27 cellular contexts compared by ENCODE assay signal in genomic region chr9:97132865-97133264, GRCh38.
"Had no signal": no experiment of that assay in that cellular context is flagged by ENCODE, and none has a peak within 500 bp of the region (broad histone marks: within the 10 kb centered on the region; RNA-seq: fewer than 3 reads in every experiment).

No MANE protein-coding gene starts in this region.

- ATAC-seq: mucosa of descending colon; naive thymus-derived CD4-positive, alpha-beta T cell; right lobe of liver had no signal

- H3K36me3 ChIP-seq: left ventricle myocardium inferior, neutrophil, right atrium auricular region, right lobe of liver, suprapubic skin, thoracic aorta, tibial artery, uterus had no signal

- H3K4me1 Mint-ChIP-seq: mesothelial cell of epicardium; naive thymus-derived CD4-positive, alpha-beta T cell; nephron; neural crest cell had no signal

- H3K4me2 ChIP-seq: hepatocyte, smooth muscle cell had no signal

- H3K4me3 ChIP-seq: hepatocyte, left ventricle myocardium inferior, lung, mucosa of descending colon, right atrium auricular region, right lobe of liver, smooth muscle cell, suprapubic skin, thoracic aorta, tibial artery, uterus had no signal

- H3K9me3 ChIP-seq: left ventricle myocardium inferior, neutrophil, right atrium auricular region, right lobe of liver, suprapubic skin, thoracic aorta, tibial artery, uterus had no signal

- H3K4me3 Mint-ChIP-seq: mesothelial cell of epicardium; naive thymus-derived CD4-positive, alpha-beta T cell; nephron; neural crest cell; stimulated activated naive CD8-positive, alpha-beta T cell treated with anti-CD3 and anti-CD28 coated beads, Interleukin-15, Interleukin-2, amounts not matched to agents 100 ng/mL and 50 ng/mL, for 24 hours; type B pancreatic cell had no signal

- H3K4me1 ChIP-seq: left ventricle myocardium inferior, parathyroid adenoma, right atrium auricular region, right lobe of liver, suprapubic skin, tibial artery, uterus had no signal

- H3K27ac ChIP-seq: hepatocyte, left ventricle myocardium inferior, neutrophil, parathyroid adenoma, right atrium auricular region, right lobe of liver, suprapubic skin, thoracic aorta, tibial artery, uterus had no signal

- H3K9ac ChIP-seq: parathyroid adenoma had no signal

- H2AFZ ChIP-seq: hepatocyte, parathyroid adenoma had no signal

- DNase-seq: islet precursor cell; left ventricle myocardium inferior; mesendoderm; mucosa of descending colon; naive thymus-derived CD4-positive, alpha-beta T cell; occipital lobe; right lobe of liver; stimulated activated CD4-positive, alpha-beta T cell treated with anti-CD3 and anti-CD28 coated beads, Interleukin-1b, Interleukin-23, amount 100 ng/mL, for 48 hours; stimulated activated CD4-positive, alpha-beta T cell treated with anti-CD3 and anti-CD28 coated beads, Interleukin-2, amount 100 ng/mL, for 48 hours; stimulated activated CD4-positive, alpha-beta T cell treated with anti-CD3 and anti-CD28 coated beads, Interleukin-4, amount 100 ng/mL, for 4 hours; stimulated activated CD8-positive, alpha-beta memory T cell treated with anti-CD3 and anti-CD28 coated beads, Interleukin-4, amount 100 ng/mL, for 48 hours; stimulated activated naive CD4-positive, alpha-beta T cell; tibial artery; uterus had no signal

- H3K9me3 Mint-ChIP-seq: neural crest cell; stimulated activated naive CD8-positive, alpha-beta T cell treated with anti-CD3 and anti-CD28 coated beads, Interleukin-15, Interleukin-2, amounts not matched to agents 100 ng/mL and 50 ng/mL, for 24 hours; type B pancreatic cell had no signal

- H3K27me3 ChIP-seq: hepatocyte, neutrophil, right atrium auricular region, right lobe of liver, suprapubic skin, tibial artery, uterus had no signal

- H3K27me3 Mint-ChIP-seq: stimulated activated naive CD8-positive, alpha-beta T cell treated with anti-CD3 and anti-CD28 coated beads, Interleukin-15, Interleukin-2, amounts not matched to agents 100 ng/mL and 50 ng/mL, for 24 hours; type B pancreatic cell had no signal

- H3K27ac Mint-ChIP-seq: mesothelial cell of epicardium; naive thymus-derived CD4-positive, alpha-beta T cell; nephron; stimulated activated naive CD8-positive, alpha-beta T cell treated with anti-CD3 and anti-CD28 coated beads, Interleukin-15, Interleukin-2, amounts not matched to agents 100 ng/mL and 50 ng/mL, for 24 hours; type B pancreatic cell had no signal
